26 cellular contexts compared by ENCODE assay signal in genomic region chr3:127900536-127900935, GRCh38. TPM values are rescaled to one million over a fixed set of nuclear protein-coding genes. Genes with fewer than 3 reads are reported as not detected.
DNase-seq lines count a peak whose midpoint lies in the region; ATAC-seq lines count a peak whose summit lies in the region.
"Had no signal": no experiment of that assay in that cellular context is flagged by ENCODE, and none has a peak within 500 bp of the region (broad histone marks: within the 10 kb centered on the region; RNA-seq: fewer than 3 reads in every experiment).

No MANE protein-coding gene starts in this region.

- H2BK120ac ChIP-seq in mesenchymal stem cell (ENCODE audit: low read depth, low read length), result no peak overlapping the region

- H4K8ac ChIP-seq in mesenchymal stem cell (ENCODE audit: low read length), result no peak overlapping the region

- H3K14ac ChIP-seq in mesenchymal stem cell (ENCODE audit: low read length in 2 of 2), result no peak overlapping the region

- no peak overlapping the region for H3K4ac ChIP-seq in mesenchymal stem cell (ENCODE audit: low read depth in 1 of 2, low read length in 2 of 2)

- no peak overlapping the region for H3K18ac ChIP-seq in mesenchymal stem cell (ENCODE audit: low read depth in 1 of 2, low read length in 2 of 2)

- WGBS in mesenchymal stem cell, result 92% methylated on average over 4 of the region's 5 CpGs

- ATAC-seq in HG02678 (IDR thresholded peaks at IDR 0.05; ENCODE audit: unreplicated experiment), result no peak
- ATAC-seq: K562, PC-3 had no signal

- peaks cover 3% of the 10 kb centered on the region for H3K4me1 ChIP-seq in mesenchymal stem cell (ENCODE audit: control insufficient read depth, insufficient read depth, low read depth, low read length)
- H3K4me1 ChIP-seq: BE2C had no signal

- H3K9me3 ChIP-seq in mesenchymal stem cell (ENCODE audit: control insufficient read depth, low read length), result peaks cover 11% of the 10 kb centered on the region
- H3K9me3 ChIP-seq: BE2C had no signal

- H3K4me1 Mint-ChIP-seq in dendritic cell treated with granulocyte-macrophage colony-stimulating factor and Interleukin-4, amounts not matched to agents 40 ng/mL and 50 ng/mL, for 4 days (ENCODE audit: low read depth), result peaks cover 23% of the 10 kb centered on the region
- H3K4me1 Mint-ChIP-seq: CD8-positive, alpha-beta memory T cell had no signal

- H3K23ac ChIP-seq in mesenchymal stem cell (ENCODE audit: low read length in 2 of 2), result no peak overlapping the region

- no peak overlapping the region for H3K27ac ChIP-seq in mesenchymal stem cell (ENCODE audit: low read length, poor library complexity, severe bottlenecking)
- H3K27ac ChIP-seq: 22Rv1 had no signal

- H3K79me1 ChIP-seq in mesenchymal stem cell (replicated peaks; ENCODE audit: low read length, poor library complexity, severe bottlenecking), result no peaks in the 10 kb centered on the region

- peaks cover 14% of the 10 kb centered on the region for H3K9me3 Mint-ChIP-seq in dendritic cell treated with granulocyte-macrophage colony-stimulating factor and Interleukin-4, amounts not matched to agents 40 ng/mL and 50 ng/mL, for 4 days

- intact Hi-C loops in dendritic cell treated with granulocyte-macrophage colony-stimulating factor and Interleukin-4, amounts not matched to agents 40 ng/mL and 50 ng/mL, for 4 days (cut with micrococcal nuclease), result no loop called here

- no peaks in the 10 kb centered on the region for H3K36me3 Mint-ChIP-seq in dendritic cell treated with granulocyte-macrophage colony-stimulating factor and Interleukin-4, amounts not matched to agents 40 ng/mL and 50 ng/mL, for 4 days (ENCODE audit: low read depth)

- no peak overlapping the region for H2BK5ac ChIP-seq in mesenchymal stem cell (ENCODE audit: low read depth, low read length, poor library complexity, severe bottlenecking)

- no peak overlapping the region for H3K4me3 Mint-ChIP-seq in dendritic cell treated with granulocyte-macrophage colony-stimulating factor and Interleukin-4, amounts not matched to agents 40 ng/mL and 50 ng/mL, for 4 days
- H3K4me3 Mint-ChIP-seq: CD14-positive monocyte; CD8-positive, alpha-beta memory T cell had no signal

- no peak overlapping the region for H2BK12ac ChIP-seq in mesenchymal stem cell (ENCODE audit: low read length in 2 of 2)

- H3K4me3 ChIP-seq in mesenchymal stem cell (ENCODE audit: insufficient read depth in 1 of 2, low read depth in 1 of 2, low read length in 2 of 2), result no peak overlapping the region
- H3K4me3 ChIP-seq: K562 had no signal

- H2BK15ac ChIP-seq in mesenchymal stem cell (ENCODE audit: low read depth, poor library complexity, severe bottlenecking), result no peak overlapping the region

- no peak overlapping the region for H3K9ac ChIP-seq in mesenchymal stem cell (ENCODE audit: low read length)

- peaks cover 11% of the 10 kb centered on the region for H3K27me3 Mint-ChIP-seq in dendritic cell treated with granulocyte-macrophage colony-stimulating factor and Interleukin-4, amounts not matched to agents 40 ng/mL and 50 ng/mL, for 4 days

- H3K36me3 ChIP-seq in mesenchymal stem cell (ENCODE audit: control insufficient read depth in 1 of 2, insufficient read depth in 2 of 2, low read depth in 1 of 2, low read length in 2 of 2), result no peaks in the 10 kb centered on the region
- H3K36me3 ChIP-seq: BE2C had no signal

- in situ Hi-C loops in ACHN (cut with HindIII; ENCODE audit: low pct_ligation_motif_present, low pct_unique_long_range_greater_than_20kb, low sequenced_read_pairs), result no loop called here

- DNase-seq in ACHN, result peak; percentile 50
- peak; percentile 34 for DNase-seq in RPMI7951 (ENCODE audit: low read depth)
- peak; percentile 45 for DNase-seq in mesenchymal stem cell
- DNase-seq in T-helper 2 cell, result no peak
- no peak for DNase-seq in stimulated activated CD4-positive, alpha-beta T cell treated with anti-CD3 and anti-CD28 coated beads, Interleukin-2, amount 100 ng/mL, for 48 hours
- DNase-seq in stimulated activated naive CD4-positive, alpha-beta T cell (lab: John Stamatoyannopoulos, UW), result no peak
- DNase-seq: BE2C; CD8-positive, alpha-beta memory T cell; DMS79 treated with DMSO at 0.1 percent for 48 hours; Kasumi-1; NCI-H1105 treated with DMSO at 0.1 percent for 48 hours; NCI-H146; NCI-H1930; NCI-H446 treated with DMSO at 0.1 percent for 48 hours; NCI-H526; NCI-H82; NK-92 treated with Interleukin-12 subunit alpha and Interleukin-12 subunit beta, amount 100 ng/mL, for 24 hours; PC-3; Right ventricle myocardium superior had no signal

- peak overlapping the region; percentile 80 for H3K27ac Mint-ChIP-seq in dendritic cell treated with granulocyte-macrophage colony-stimulating factor and Interleukin-4, amounts not matched to agents 40 ng/mL and 50 ng/mL, for 4 days
- H3K27ac Mint-ChIP-seq: CD14-positive monocyte; CD8-positive, alpha-beta memory T cell had no signal

- no peak overlapping the region for H3K4me2 ChIP-seq in mesenchymal stem cell (ENCODE audit: low read length, poor library complexity, severe bottlenecking)

- H4K91ac ChIP-seq in mesenchymal stem cell (ENCODE audit: low read length), result no peak overlapping the region

- H3K27me3 ChIP-seq in mesenchymal stem cell (ENCODE audit: control insufficient read depth in 1 of 2, insufficient read depth in 1 of 2, low read length in 2 of 2), result peaks cover 29 to 30% of the 10 kb centered on the region in 2 experiments
- H3K27me3 ChIP-seq: BE2C had no signal

- H2AFZ ChIP-seq in mesenchymal stem cell (ENCODE audit: low read depth, low read length), result no peak overlapping the region

- H2AK5ac ChIP-seq in mesenchymal stem cell (ENCODE audit: low read length, severe bottlenecking), result no peak overlapping the region

RNA-seq across cellular contexts. Expression of gene KBTBD12, which starts 14.5 kb away (rescaled TPM):
- not detected in 2 replicates for total RNA-seq in RPMI7951 (2014; rRNA removed; shearing (Covaris generic))
- polyA plus RNA-seq in mesenchymal stem cell (2013, experiment 1 of 2), result not detected
- not detected for polyA plus RNA-seq in mesenchymal stem cell (2013, experiment 2 of 2)
- total RNA-seq: CD8-positive, alpha-beta memory T cell; H4; K562; MCF 10A; PC-3 had no signal
- polyA plus RNA-seq: CD14-positive monocyte; CD8-positive, alpha-beta memory T cell; K562 had no signal

Comparison
In these comparisons a context has a peak if more than half of its experiments do, and no peak if none do; other contexts are left out.
1. DNase-seq: peak in ACHN (single experiment), RPMI7951 (single experiment) and mesenchymal stem cell (single experiment); none in T-helper 2 cell (0 of 5), stimulated activated CD4-positive, alpha-beta T cell treated with anti-CD3 and anti-CD28 coated beads, Interleukin-2, amount 100 ng/mL, for 48 hours (0 of 2) and stimulated activated naive CD4-positive, alpha-beta T cell (0 of 6).